8 cellular contexts compared by ENCODE assay signal in genomic region chr14:105481886-105482454, GRCh38. TPM values are rescaled to one million over a fixed set of nuclear protein-coding genes. Genes with fewer than 3 reads are reported as not detected.
DNase-seq lines count a peak whose midpoint lies in the region; ATAC-seq, FAIRE-seq and TF ChIP-seq lines count a peak whose summit lies in the region.

No MANE protein-coding gene starts in this region.

- peak overlapping the region; percentile 92 for H3K27ac Mint-ChIP-seq in activated CD4-positive, alpha-beta memory T cell treated with anti-CD3 and anti-CD28 coated beads for 36 hours

- TF ChIP-seq CTCF in A549 (IDR thresholded peaks at IDR 0.05) (no peak; the same call in 2 of the 3 replicates), lower leg skin (IDR thresholded peaks at IDR 0.05) (no peak)

- H3K36me3 Mint-ChIP-seq in activated CD4-positive, alpha-beta memory T cell treated with anti-CD3 and anti-CD28 coated beads for 36 hours: no peaks in the 10 kb centered on the region

- DNase-seq in A549 (ENCODE audit: low read depth in 1 of 2, low spot score in 1 of 2) (peak; percentile 96 to 99), NCI-H526 treated with DMSO at 0.1 percent for 48 hours (lab: John Stamatoyannopoulos, UW) (peak; percentile 78), dermis microvascular lymphatic vessel endothelial cell (ENCODE audit: low read depth in 2 of 2) (peak; percentile 98 to 99), lower leg skin (ENCODE audit: low spot score in 2 of 2) (peak; percentile 96 to 99)
- DNase-seq in activated CD4-positive, alpha-beta memory T cell treated with anti-CD3 and anti-CD28 coated beads for 36 hours: peak; percentile 97
- DNase-seq in stimulated activated CD4-positive, alpha-beta T cell treated with anti-CD3 and anti-CD28 coated beads, Interleukin-4, amount 100 ng/mL, for 4 hours: peak; percentile 68 to 87

- FAIRE-seq in A549 (lab: Jason Lieb, UNC): peak; percentile 77

- peak overlapping the region; percentile 99 for H3K4me2 ChIP-seq in A549

- CTCF ChIA-PET in A549 (lab: Yijun Ruan, JAX): interaction anchor here (0.7 to 8.1 kb wide), 25 partner anchors 7 to 119 kb away, joined by 3 to 132 read pairs (median 12); partner anchors contain the start of gene TEDC1
- CTCF ChIA-PET in activated CD4-positive, alpha-beta memory T cell treated with anti-CD3 and anti-CD28 coated beads for 36 hours (lab: Charles Lee): interaction anchor here (1.5 to 3.2 kb wide), 9 partner anchors 9 to 300 kb away, joined by 3 to 177 read pairs (median 6); partner anchors contain the start of gene TEDC1

- TF ChIP-seq RAD21 in A549 (conservative IDR thresholded peaks at IDR 0.05 in 1 of 2, IDR thresholded peaks at IDR 0.05 in 1 of 2): no peak

- intact Hi-C loops in activated CD4-positive, alpha-beta memory T cell treated with anti-CD3 and anti-CD28 coated beads for 36 hours (cut with micrococcal nuclease): loop anchor here (1.0 kb wide), 1 partner anchor 9 kb away; the partner anchor contains the start of gene TEDC1
- intact Hi-C loops in lower leg skin (cut with DNase I; ENCODE audit: low total_unique reads): no loop called here

- H3K9me3 ChIP-seq in A549: no peaks in the 10 kb centered on the region

- peak overlapping the region; percentile 48 for H3K4me3 ChIP-seq in A549
- H3K4me3 ChIP-seq in lower leg skin (ENCODE audit: low read depth, poor library complexity, severe bottlenecking): no peak overlapping the region

- POLR2A ChIA-PET in A549 (lab: Yijun Ruan, JAX): interaction anchor here (0.5 to 2.7 kb wide), 8 partner anchors 8 to 85 kb away, joined by 3 to 81 read pairs (median 4); no protein-coding TSS in a partner anchor
- POLR2A ChIA-PET in activated CD4-positive, alpha-beta memory T cell treated with anti-CD3 and anti-CD28 coated beads for 36 hours (lab: Charles Lee): interaction anchor here (0.7 to 3.0 kb wide), 2 partner anchors 9 to 181 kb away, joined by 3 to 55 read pairs; partner anchors contain the start of genes BRF1 and TEDC1

- peak; percentile 32 to 55 for ATAC-seq in A549
- peak; percentile 44 for ATAC-seq in GM18870 (IDR thresholded peaks at IDR 0.05; ENCODE audit: unreplicated experiment)
- peak; percentile 44 for ATAC-seq in HG03520 (IDR thresholded peaks at IDR 0.05; ENCODE audit: unreplicated experiment)

- no peaks in the 10 kb centered on the region for H3K9me3 Mint-ChIP-seq in activated CD4-positive, alpha-beta memory T cell treated with anti-CD3 and anti-CD28 coated beads for 36 hours

- peaks cover 14% of the 10 kb centered on the region for H3K27me3 Mint-ChIP-seq in activated CD4-positive, alpha-beta memory T cell treated with anti-CD3 and anti-CD28 coated beads for 36 hours

- H3K4me1 Mint-ChIP-seq in activated CD4-positive, alpha-beta memory T cell treated with anti-CD3 and anti-CD28 coated beads for 36 hours (ENCODE audit: low read depth): peaks cover 64% of the 10 kb centered on the region

- 4% methylated on average over 7 of the region's 18 CpGs for WGBS in A549 (ENCODE audit: missing lambda C conversion rate)
- WGBS in lower leg skin, 2 donors: 2% methylated on average over 10 to 15 of the region's 18 CpGs

- 0 out of 2 replicates have a peak, but pooled peaks have one; percentile 10 for TF ChIP-seq POLR2A in A549 (IDR thresholded peaks at IDR 0.05; ENCODE audit: low read length)
- no peak for TF ChIP-seq POLR2A in lower leg skin (IDR thresholded peaks at IDR 0.05)

- peak in 1 of 2 experiments; percentile 22; a peak in 1 of 5 replicates for TF ChIP-seq EP300 in A549 (IDR thresholded peaks at IDR 0.05)

- peak overlapping the region; percentile 57 for H3K4me3 Mint-ChIP-seq in activated CD4-positive, alpha-beta memory T cell treated with anti-CD3 and anti-CD28 coated beads for 36 hours

- H3K27ac ChIP-seq in A549: peak overlapping the region; percentile 99 to 100

- H3K4me1 ChIP-seq in A549: peaks cover 88% of the 10 kb centered on the region

TF ChIP-seq in A549, 52 proteins besides CTCF, POLR2A, EP300 and RAD21 (continues in another document):
- TF ChIP-seq ATOH8 (CRISPR knock-in tag; IDR thresholded peaks at IDR 0.05; ENCODE audit: low read depth) (no peak), MAFK (IDR thresholded peaks at IDR 0.05; ENCODE audit: partially characterized antibody) (no peak), SMC3 (IDR thresholded peaks at IDR 0.05) (no peak), MAZ (IDR thresholded peaks at IDR 0.05; ENCODE audit: borderline replicate concordance, low read depth, low read length) (no peak), FOSB (CRISPR knock-in tag; IDR thresholded peaks at IDR 0.05) (no peak), E2F6 (IDR thresholded peaks at IDR 0.05; ENCODE audit: borderline replicate concordance, low read depth) (no peak), JUNB (IDR thresholded peaks at IDR 0.05) (no peak), HES2 (IDR thresholded peaks at IDR 0.05) (no peak), ZSCAN20 (CRISPR knock-in tag; IDR thresholded peaks at IDR 0.05) (no peak), JUN (IDR thresholded peaks at IDR 0.05) (peak in 1 of 2 experiments; percentile 11; a peak in 1 of 5 replicates), TFCP2L1 (CRISPR knock-in tag; IDR thresholded peaks at IDR 0.05) (no peak; the same call in 1 of the 2 replicates), RFX5 (IDR thresholded peaks at IDR 0.05) (no peak), USF2 (IDR thresholded peaks at IDR 0.05) (no peak)

RNA-seq across cellular contexts. Expression of gene CRIP1, which starts 4.7 kb away (rescaled TPM):
- polyA plus RNA-seq in A549 (2011; rRNA removed): 196 and 280 TPM in 2 replicates
- polyA plus RNA-seq in A549 (2012; cell fraction: cytosol; rRNA removed): 1,772 and 1,826 TPM in 2 replicates
- 674 and 890 TPM in 2 replicates for polyA plus RNA-seq in A549 (2012; cell fraction: nucleus; rRNA removed)
- polyA plus RNA-seq in A549 (2017; fragmentation: RNase III; extraction: RNeasy Plus Mini Kit Qiagen cat#74134 plus additional on column Dnase treatment): 837 to 1,023 TPM (median 999 TPM) in 3 replicates
- polyA minus RNA-seq in A549 (2011; rRNA and poly(A)+ RNA removed): 60.5 and 132 TPM in 2 replicates
- 100 to 1,000 TPM; 390 to 397 TPM for total RNA-seq in activated CD4-positive, alpha-beta memory T cell treated with anti-CD3 and anti-CD28 coated beads for 36 hours
- 0.38 and 0.90 TPM in 2 replicates for total RNA-seq in dermis microvascular lymphatic vessel endothelial cell
- total RNA-seq in lower leg skin: 100 to 1,000 TPM in 1 of 4 donors, 10 to 100 TPM in 3; 13.1 to 103 (median 63.2) TPM

RNA-seq across cellular contexts. Expression of gene CRIP2, which starts 7.3 kb away (rescaled TPM):
- polyA plus RNA-seq in A549 (2011; rRNA removed) (36.2 and 41.0 TPM in 2 replicates), A549 (2017; fragmentation: RNase III; extraction: RNeasy Plus Mini Kit Qiagen cat#74134 plus additional on column Dnase treatment) (55.6 to 68.4 TPM (median 67.3 TPM) in 3 replicates)
- polyA plus RNA-seq in A549 (2012; cell fraction: cytosol; rRNA removed): 192 and 210 TPM in 2 replicates
- 220 and 295 TPM in 2 replicates for polyA plus RNA-seq in A549 (2012; cell fraction: nucleus; rRNA removed)
- 8.9 and 14.4 TPM in 2 replicates for polyA minus RNA-seq in A549 (2011; rRNA and poly(A)+ RNA removed)
- 1 to 10 TPM; 2.7 to 2.8 TPM for total RNA-seq in activated CD4-positive, alpha-beta memory T cell treated with anti-CD3 and anti-CD28 coated beads for 36 hours
- total RNA-seq in dermis microvascular lymphatic vessel endothelial cell (137 and 173 TPM in 2 replicates), lower leg skin (100 to 1,000 TPM; 103 to 203 (median 141) TPM)

RNA-seq across cellular contexts. Expression of gene TEDC1, which starts 9.1 kb away (rescaled TPM):
- polyA plus RNA-seq in A549 (2011; rRNA removed) (12.7 and 13.4 TPM in 2 replicates), A549 (2017; fragmentation: RNase III; extraction: RNeasy Plus Mini Kit Qiagen cat#74134 plus additional on column Dnase treatment) (35.1 to 39.6 TPM (median 37.5 TPM) in 3 replicates)
- polyA plus RNA-seq in A549 (2012; cell fraction: cytosol; rRNA removed): 58.9 and 70.0 TPM in 2 replicates
- polyA plus RNA-seq in A549 (2012; cell fraction: nucleus; rRNA removed): 139 and 189 TPM in 2 replicates
- polyA minus RNA-seq in A549 (2011; rRNA and poly(A)+ RNA removed): 5.5 and 9.7 TPM in 2 replicates
- total RNA-seq in activated CD4-positive, alpha-beta memory T cell treated with anti-CD3 and anti-CD28 coated beads for 36 hours: 10 to 100 TPM; 40.2 to 44.8 TPM
- total RNA-seq in dermis microvascular lymphatic vessel endothelial cell (7.1 and 9.9 TPM in 2 replicates), lower leg skin (10 to 100 TPM in 1 of 4 donors, 1 to 10 TPM in 3; 2.8 to 16.9 (median 5.4) TPM)

RNA-seq across cellular contexts. Expression of gene TMEM121, which starts 44.4 kb away (rescaled TPM):
- polyA plus RNA-seq in A549 (2011; rRNA removed): 2.3 and 2.4 TPM in 2 replicates
- 9.5 and 17.3 TPM in 2 replicates for polyA plus RNA-seq in A549 (2012; cell fraction: cytosol; rRNA removed)
- polyA plus RNA-seq in A549 (2012; cell fraction: nucleus; rRNA removed): 10.8 and 20.0 TPM in 2 replicates
- 4.3 to 5.7 TPM (median 5.6 TPM) in 3 replicates for polyA plus RNA-seq in A549 (2017; fragmentation: RNase III; extraction: RNeasy Plus Mini Kit Qiagen cat#74134 plus additional on column Dnase treatment)
- 0.74 and 1.4 TPM in 2 replicates for polyA minus RNA-seq in A549 (2011; rRNA and poly(A)+ RNA removed)
- total RNA-seq in activated CD4-positive, alpha-beta memory T cell treated with anti-CD3 and anti-CD28 coated beads for 36 hours: 10 to 100 TPM in 1 of 2 experiments, 1 to 10 TPM in 1; 9.7 to 10.2 TPM
- total RNA-seq in dermis microvascular lymphatic vessel endothelial cell: 6.4 and 9.5 TPM in 2 replicates
- total RNA-seq in lower leg skin: 1 to 10 TPM in 3 of 4 donors, under 1 TPM in 1; 0.99 to 5.4 (median 4.0) TPM

Comparison
In these comparisons a context has a peak if more than half of its experiments do, and no peak if none do; other contexts are left out.
1. RNA of gene CRIP2, which starts 7.3 kb away (total RNA-seq): 103 to 203 TPM in lower leg skin and 137 to 173 TPM in dermis microvascular lymphatic vessel endothelial cell; 2.7 to 2.8 TPM in activated CD4-positive, alpha-beta memory T cell treated with anti-CD3 and anti-CD28 coated beads for 36 hours; every median in the first group is over 10 times any median in the second.
2. Peak in every context shown above with its lines, with median percentiles within 50 percentile points of each other: ATAC-seq and DNase-seq.